ENCODE assay signal across 20 cellular contexts in the genomic region with DNA sequence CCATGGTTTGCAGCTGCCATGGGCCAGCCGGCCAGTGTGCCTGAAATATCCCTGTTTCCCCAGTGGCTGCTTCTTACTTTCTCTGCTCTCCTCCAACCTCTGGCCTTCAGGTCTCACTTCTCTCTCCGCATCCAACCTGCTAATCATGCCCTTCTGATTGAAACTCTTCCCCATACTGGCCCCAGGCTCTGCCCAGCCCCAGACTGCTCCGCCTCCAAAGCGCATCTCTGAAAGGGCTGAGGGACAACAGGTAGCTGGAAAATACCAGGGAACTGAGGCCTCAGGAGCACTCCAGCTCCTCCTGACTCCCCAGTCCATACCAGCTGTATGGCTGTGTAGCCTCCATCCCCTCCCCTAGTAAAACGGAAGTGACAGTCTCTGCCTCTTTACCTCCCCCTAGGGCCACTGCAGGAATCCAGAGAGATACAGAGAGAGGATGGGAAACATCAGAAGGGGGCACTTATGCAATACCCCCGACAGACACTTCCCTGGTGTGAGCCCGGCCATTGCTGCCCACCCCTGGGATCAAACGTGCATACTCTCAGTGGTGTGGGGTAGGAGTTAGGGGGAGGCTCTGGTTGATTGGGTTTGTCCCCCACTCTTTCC. TPM values are rescaled to one million over a fixed set of nuclear protein-coding genes. Genes with fewer than 3 reads are reported as not detected.
DNase-seq lines count a peak whose midpoint lies in the region; ATAC-seq and TF ChIP-seq lines count a peak whose summit lies in the region.
"Had no signal": no experiment of that assay in that cellular context is flagged by ENCODE, and none has a peak within 500 bp of the region (broad histone marks: within the 10 kb centered on the region; RNA-seq: fewer than 3 reads in every experiment).

No MANE protein-coding gene starts in this region.

- H3K79me2 ChIP-seq in OCI-LY1 (ENCODE audit: insufficient read depth, low read length) (peaks cover 4% of the 10 kb centered on the region; the same call in 1 of the 2 replicates), neural progenitor cell (ENCODE audit: low read depth) (no peaks in the 10 kb centered on the region)
- H3K79me2 ChIP-seq: hepatocyte had no signal

- peak overlapping the region; percentile 54 for H3K4me2 ChIP-seq in OCI-LY1 (ENCODE audit: low read length)
- no peak overlapping the region for H3K4me2 ChIP-seq in neural progenitor cell
- H3K4me2 ChIP-seq: hepatocyte had no signal

- H3K27me3 ChIP-seq in OCI-LY1 (ENCODE audit: insufficient read depth, low read length) (no peaks in the 10 kb centered on the region), neural progenitor cell (peaks cover 87% of the 10 kb centered on the region), dorsolateral prefrontal cortex (peaks cover 0 to 71% (median 52%) of the 10 kb centered on the region in 45 donors)
- H3K27me3 ChIP-seq: vagina had no signal

- H4K20me1 ChIP-seq in OCI-LY1 (ENCODE audit: insufficient read depth, low read length) = no peaks in the 10 kb centered on the region
- H4K20me1 ChIP-seq in neural progenitor cell (ENCODE audit: low read depth) = no peaks in the 10 kb centered on the region

- no peaks in the 10 kb centered on the region for H3K9me3 Mint-ChIP-seq in neural progenitor cell
- H3K9me3 Mint-ChIP-seq: activated naive CD4-positive, alpha-beta T cell treated with anti-CD3 and anti-CD28 coated beads, Interleukin-2, amount 50 U/mL, for 24 hours had no signal

- H3K4me3 Mint-ChIP-seq in neural progenitor cell = no peak overlapping the region
- H3K4me3 Mint-ChIP-seq: activated naive CD4-positive, alpha-beta T cell treated with anti-CD3 and anti-CD28 coated beads, Interleukin-2, amount 50 U/mL, for 24 hours; brain had no signal

- H3K4me1 Mint-ChIP-seq in neural progenitor cell = peaks cover 62% of the 10 kb centered on the region

- peaks cover 8% of the 10 kb centered on the region for H3K36me3 Mint-ChIP-seq in neural progenitor cell
- H3K36me3 Mint-ChIP-seq: activated naive CD4-positive, alpha-beta T cell treated with anti-CD3 and anti-CD28 coated beads, Interleukin-2, amount 50 U/mL, for 24 hours; brain had no signal

- intact Hi-C loops in dorsolateral prefrontal cortex (cut with DNase I) = loop anchor here (5.0 to 10.0 kb wide), 2 partner anchors 205 to 262 kb away; no protein-coding TSS in a partner anchor

- DNase-seq in neural progenitor cell (ENCODE audit: low spot score) (no peak), AG08396 (ENCODE audit: low spot score) (no peak), cerebellar nuclear complex (lab: John Stamatoyannopoulos, UW) (no peak), dorsolateral prefrontal cortex (no peak)
- DNase-seq: activated CD4-positive, alpha-beta T cell treated with anti-CD3 and anti-CD28 coated beads for 4 hours; C1 segment of cervical spinal cord; DMS53; NCI-H2081; NCI-H526 treated with DMSO at 0.1 percent for 48 hours; pancreas; T-helper 2 cell had no signal

- no peak overlapping the region for H3K27ac Mint-ChIP-seq in neural progenitor cell
- H3K27ac Mint-ChIP-seq: activated naive CD4-positive, alpha-beta T cell treated with anti-CD3 and anti-CD28 coated beads, Interleukin-2, amount 50 U/mL, for 24 hours; brain had no signal

- H2AFZ ChIP-seq in OCI-LY1 (ENCODE audit: low read length) = no peak overlapping the region
- H2AFZ ChIP-seq in neural progenitor cell (replicated peaks) = no peak overlapping the region
- H2AFZ ChIP-seq: hepatocyte had no signal

- H3K27ac ChIP-seq in OCI-LY1 (ENCODE audit: low read depth, low read length, poor library complexity, severe bottlenecking) = peak overlapping the region; percentile 96
- H3K27ac ChIP-seq in neural progenitor cell = no peak overlapping the region
- H3K27ac ChIP-seq in dorsolateral prefrontal cortex = no peak overlapping the region
- H3K27ac ChIP-seq: hepatocyte, pancreas, RWPE1, vagina had no signal

- TF ChIP-seq CTCF in GM12872 (IDR thresholded peaks at IDR 0.05; ENCODE audit: insufficient read depth, low read depth, low read length) = peak; percentile 58
- TF ChIP-seq CTCF in OCI-LY1 (IDR thresholded peaks at IDR 0.05; ENCODE audit: low read length) = peak; percentile 65
- TF ChIP-seq CTCF in neural progenitor cell (IDR thresholded peaks at IDR 0.05) = peak; percentile 13
- TF ChIP-seq CTCF in dorsolateral prefrontal cortex (IDR thresholded peaks at IDR 0.05 in 54 of 56, conservative IDR thresholded peaks at IDR 0.05 in 2 of 56; ENCODE audit: low read depth in 1 of 56, partially characterized antibody in 56 of 56) = no peak

- peaks cover 100% of the 10 kb centered on the region for H3K4me1 ChIP-seq in OCI-LY1 (ENCODE audit: insufficient read depth, low read length, severe bottlenecking)
- peaks cover 28% of the 10 kb centered on the region for H3K4me1 ChIP-seq in neural progenitor cell
- H3K4me1 ChIP-seq: pancreas, vagina had no signal

- H3K9me3 ChIP-seq in OCI-LY1 (ENCODE audit: low read length) = no peaks in the 10 kb centered on the region
- H3K9me3 ChIP-seq in neural progenitor cell (ENCODE audit: low read depth) = no peaks in the 10 kb centered on the region
- H3K9me3 ChIP-seq: pancreas, vagina had no signal

- peaks cover 39% of the 10 kb centered on the region; the same call in 1 of the 2 replicates for H3K36me3 ChIP-seq in OCI-LY1 (ENCODE audit: insufficient read depth, low read length)
- no peaks in the 10 kb centered on the region for H3K36me3 ChIP-seq in neural progenitor cell
- H3K36me3 ChIP-seq: pancreas, vagina had no signal

- H3K4me3 ChIP-seq in OCI-LY1 (ENCODE audit: low read depth, low read length, poor library complexity, severe bottlenecking) (peak overlapping the region; percentile 17), neural progenitor cell (no peak overlapping the region), dorsolateral prefrontal cortex (no peak overlapping the region)
- H3K4me3 ChIP-seq: hepatocyte, pancreas, vagina had no signal

- H3K9me2 ChIP-seq in OCI-LY1 (ENCODE audit: low read depth, low read length) = no peaks in the 10 kb centered on the region

- H3F3A ChIP-seq in OCI-LY1 (ENCODE audit: insufficient read depth, low read length) (0 out of 2 replicates have a peak, but pooled peaks cover 2% of the 10 kb centered on the region), neural progenitor cell (ENCODE audit: low read depth) (peaks cover 11% of the 10 kb centered on the region)

- peaks cover 25% of the 10 kb centered on the region for H3K27me3 Mint-ChIP-seq in neural progenitor cell (ENCODE audit: insufficient read depth, low read depth)

- ATAC-seq in GM21447 (IDR thresholded peaks at IDR 0.05; ENCODE audit: unreplicated experiment) = peak; percentile 34
- ATAC-seq: pancreas had no signal

- H3K9ac ChIP-seq in OCI-LY1 (ENCODE audit: low read length) (peak overlapping the region; percentile 51), neural progenitor cell (no peak overlapping the region)

RNA-seq across cellular contexts. Expression of a gene that starts 34.2 kb away (rescaled TPM):
- total RNA-seq in neural progenitor cell (ENCODE audit: low replicate concordance) (0.06 TPM in 1 of 2 replicates, not detected in the other), dorsolateral prefrontal cortex (under 1 TPM in 18 of 120 experiments, not detected in 102; 0.04 to 0.98 (median 0.09) TPM)
- total RNA-seq: fibroblast of lung, hepatocyte had no signal

Comparison
In these comparisons a context has a peak if more than half of its experiments do, and no peak if none do; other contexts are left out.
1. CTCF ChIP-seq: peak in GM12872 (single experiment), OCI-LY1 (single experiment) and neural progenitor cell (single experiment); none in dorsolateral prefrontal cortex (0 of 56).